1 cellular context compared by ENCODE assay signal in the genomic region with DNA sequence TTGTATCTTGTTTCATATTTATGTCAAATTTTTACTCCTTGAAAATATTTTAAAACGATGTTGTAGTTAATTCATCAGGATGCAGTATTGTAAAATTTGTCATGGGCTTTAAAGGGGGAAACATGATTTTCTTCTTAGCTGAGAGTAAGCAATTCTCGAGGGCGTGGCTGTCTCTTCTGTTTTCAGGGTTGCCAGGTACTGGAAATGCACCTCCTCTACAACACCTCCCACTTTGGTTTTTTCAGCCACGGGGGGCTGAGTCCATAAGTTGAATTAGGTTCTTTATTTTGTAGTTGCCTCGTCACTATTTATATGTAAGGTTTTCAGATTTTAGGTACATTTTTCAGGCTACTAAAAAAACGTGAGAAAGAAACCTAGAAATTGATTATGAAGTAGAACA.
TF ChIP-seq lines count a peak whose summit lies in the region.

No MANE protein-coding gene starts in this region.

TF ChIP-seq in SK-N-SH treated with all-trans-retinoic acid at 6 μM for 48 hours, 23 proteins besides CTCF, POLR2A, EP300 and RAD21 (continued from another document):
- TF ChIP-seq, protein P1, sequence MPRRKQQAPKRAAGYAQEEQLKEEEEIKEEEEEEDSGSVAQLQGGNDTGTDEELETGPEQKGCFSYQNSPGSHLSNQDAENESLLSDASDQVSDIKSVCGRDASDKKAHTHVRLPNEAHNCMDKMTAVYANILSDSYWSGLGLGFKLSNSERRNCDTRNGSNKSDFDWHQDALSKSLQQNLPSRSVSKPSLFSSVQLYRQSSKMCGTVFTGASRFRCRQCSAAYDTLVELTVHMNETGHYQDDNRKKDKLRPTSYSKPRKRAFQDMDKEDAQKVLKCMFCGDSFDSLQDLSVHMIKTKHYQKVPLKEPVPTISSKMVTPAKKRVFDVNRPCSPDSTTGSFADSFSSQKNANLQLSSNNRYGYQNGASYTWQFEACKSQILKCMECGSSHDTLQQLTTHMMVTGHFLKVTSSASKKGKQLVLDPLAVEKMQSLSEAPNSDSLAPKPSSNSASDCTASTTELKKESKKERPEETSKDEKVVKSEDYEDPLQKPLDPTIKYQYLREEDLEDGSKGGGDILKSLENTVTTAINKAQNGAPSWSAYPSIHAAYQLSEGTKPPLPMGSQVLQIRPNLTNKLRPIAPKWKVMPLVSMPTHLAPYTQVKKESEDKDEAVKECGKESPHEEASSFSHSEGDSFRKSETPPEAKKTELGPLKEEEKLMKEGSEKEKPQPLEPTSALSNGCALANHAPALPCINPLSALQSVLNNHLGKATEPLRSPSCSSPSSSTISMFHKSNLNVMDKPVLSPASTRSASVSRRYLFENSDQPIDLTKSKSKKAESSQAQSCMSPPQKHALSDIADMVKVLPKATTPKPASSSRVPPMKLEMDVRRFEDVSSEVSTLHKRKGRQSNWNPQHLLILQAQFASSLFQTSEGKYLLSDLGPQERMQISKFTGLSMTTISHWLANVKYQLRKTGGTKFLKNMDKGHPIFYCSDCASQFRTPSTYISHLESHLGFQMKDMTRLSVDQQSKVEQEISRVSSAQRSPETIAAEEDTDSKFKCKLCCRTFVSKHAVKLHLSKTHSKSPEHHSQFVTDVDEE (CRISPR knock-in tag; IDR thresholded peaks at IDR 0.05): no peak
- TF ChIP-seq ARNTL (CRISPR knock-in tag; IDR thresholded peaks at IDR 0.05; ENCODE audit: borderline replicate concordance, low read depth) (no peak), PPARA (CRISPR knock-in tag; IDR thresholded peaks at IDR 0.05; ENCODE audit: borderline replicate concordance) (no peak)
